ENCODE assay signal across 1 cellular context in the genomic region with DNA sequence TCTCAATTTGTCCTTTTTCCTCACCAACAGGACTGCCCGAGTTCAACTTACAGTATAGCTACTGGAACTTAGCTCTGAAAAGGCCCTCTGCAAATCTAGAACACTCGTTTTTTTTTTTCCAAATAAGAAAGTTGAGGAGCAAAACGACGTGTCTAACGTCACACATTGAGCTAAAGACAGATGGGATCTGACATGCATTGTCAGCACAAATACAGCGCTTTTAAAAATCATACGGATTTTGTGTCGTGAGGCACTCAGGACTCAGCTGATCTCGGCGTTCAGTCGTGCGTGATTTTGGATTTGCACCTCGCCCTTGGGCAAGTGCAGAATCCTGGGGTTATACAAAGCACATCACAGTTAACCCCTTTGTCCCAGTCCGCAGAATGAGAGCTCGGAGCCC.
A peak's percentile ranks its signal among the peaks of the same experiment; 100 is the strongest.
TF ChIP-seq lines count a peak whose summit lies in the region.

No MANE protein-coding gene starts in this region.

TF ChIP-seq in HepG2, 621 proteins besides CTCF, POLR2A, EP300 and RAD21 (continued from another document):
- TF ChIP-seq MAFF (IDR thresholded peaks at IDR 0.05; ENCODE audit: low read depth, low read length), result peak; percentile 72
- TF ChIP-seq ZNF207 (IDR thresholded peaks at IDR 0.05; ENCODE audit: borderline replicate concordance), result no peak
TF ChIP-seq in HepG2: peak in this region for 2.
